8 cellular contexts compared by ENCODE assay signal in the genomic region with DNA sequence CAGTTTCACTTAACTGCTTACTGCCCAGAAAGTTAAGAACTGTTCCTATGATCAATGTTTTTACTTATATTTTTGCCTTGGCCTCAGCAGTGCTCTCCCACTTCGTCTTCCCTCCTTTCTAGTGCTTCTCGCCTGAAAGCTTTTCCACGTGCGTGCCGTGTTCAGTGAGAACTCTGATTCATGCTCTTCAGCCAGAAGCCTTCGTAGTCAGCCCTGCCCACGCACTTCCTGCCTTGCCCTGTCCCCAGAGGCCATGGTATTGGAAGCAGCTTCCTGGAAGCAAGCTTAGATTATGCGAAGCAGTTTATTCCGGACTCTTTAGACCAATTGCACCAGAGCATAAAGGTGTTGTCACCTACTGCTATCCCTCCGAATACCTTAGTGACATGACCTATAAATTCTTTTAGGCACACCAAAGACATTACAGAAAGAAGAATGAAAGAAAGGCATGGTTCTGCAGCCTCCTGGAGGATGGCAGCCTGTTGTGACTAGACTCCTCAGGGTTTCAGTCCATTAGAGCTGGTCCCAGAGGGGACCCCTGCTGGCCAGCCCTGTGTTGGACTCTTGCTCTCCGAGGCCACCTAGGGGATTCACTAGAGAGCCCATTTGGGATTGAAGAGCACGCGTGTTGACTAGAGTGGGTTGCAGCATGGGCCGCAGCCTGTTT.
DNase-seq lines count a peak whose midpoint lies in the region; ATAC-seq, FAIRE-seq and TF ChIP-seq lines count a peak whose summit lies in the region.

No MANE protein-coding gene starts in this region.

- TF ChIP-seq RAD21 in GM12878 (IDR thresholded peaks at IDR 0.05; ENCODE audit: insufficient read depth, low read depth, low read length): peak; percentile 36

- 0 out of 2 replicates have a peak overlapping the region, but pooled peaks have one; percentile 2 for H3K4me2 ChIP-seq in GM12878 (ENCODE audit: control insufficient read depth, insufficient read depth)

- no peak overlapping the region for H3K27ac ChIP-seq in HEK293 (ENCODE audit: extremely low read depth, low read depth, low read length)
- H3K27ac ChIP-seq in GM12878 (ENCODE audit: control insufficient read depth, insufficient read depth): no peak overlapping the region

- FAIRE-seq in GM12878 (lab: Jason Lieb, UNC): no peak

- no peak for TF ChIP-seq EP300 in GM12878 (IDR thresholded peaks at IDR 0.05; ENCODE audit: borderline replicate concordance in 1 of 2, control insufficient read depth in 1 of 2, low read depth in 2 of 2, low read length in 2 of 2)

- H3K27me3 ChIP-seq in BJ (ENCODE audit: control insufficient read depth, insufficient read depth, low read length) (no peaks in the 10 kb centered on the region), GM12878 (replicated peaks in 1 of 2; ENCODE audit: control insufficient read depth in 2 of 2, insufficient read depth in 2 of 2, low read length in 1 of 2) (no peaks in the 10 kb centered on the region)

- H3K9me3 ChIP-seq in HEK293 (ENCODE audit: control insufficient read depth, insufficient read depth, low read depth, low read length): no peaks in the 10 kb centered on the region
- no peaks in the 10 kb centered on the region; the same call in 2 of the 3 replicates for H3K9me3 ChIP-seq in GM12878 (replicated peaks; ENCODE audit: control insufficient read depth, insufficient read depth, low read length)

- no peak for TF ChIP-seq POLR2A in GM12878 (IDR thresholded peaks at IDR 0.05; ENCODE audit: low read depth, low read length)

- H3K9ac ChIP-seq in GM12878 (ENCODE audit: control insufficient read depth, insufficient read depth, low read length): no peak overlapping the region

- no TSS peak for BruUV-seq in GM12878 (replicated peaks; lab: Mats Ljungman, UMichigan)

- H3K4me1 ChIP-seq in HEK293 (ENCODE audit: control insufficient read depth, insufficient read depth, low read length): peaks cover 17% of the 10 kb centered on the region
- peaks cover 4% of the 10 kb centered on the region for H3K4me1 ChIP-seq in GM12878 (ENCODE audit: control insufficient read depth, insufficient read depth, low read length)

- H4K20me1 ChIP-seq in GM12878 (ENCODE audit: control insufficient read depth, insufficient read depth): no peaks in the 10 kb centered on the region

- no peak overlapping the region for H3K4me3 ChIP-seq in BJ (ENCODE audit: low read depth, low read length)
- H3K4me3 ChIP-seq in HEK293 (ENCODE audit: low read depth, low read length): no peak overlapping the region
- no peak overlapping the region for H3K4me3 ChIP-seq in GM12878

- POLR2A ChIA-PET in BJ (lab: Charles Lee): no interaction called here
- POLR2A ChIA-PET in HEK293 (lab: Yijun Ruan, JAX): no interaction called here
- POLR2A ChIA-PET in GM12878 (lab: Charles Lee): no interaction called here

- H3K36me3 ChIP-seq in BJ (ENCODE audit: control insufficient read depth, insufficient read depth, low read length) (no peaks in the 10 kb centered on the region), HEK293 (ENCODE audit: control insufficient read depth in 2 of 2, insufficient read depth in 1 of 2, low read length in 2 of 2) (no peaks in the 10 kb centered on the region), GM12878 (ENCODE audit: control insufficient read depth in 2 of 2, insufficient read depth in 2 of 2, low read length in 1 of 2) (no peaks in the 10 kb centered on the region)

- intact Hi-C loops in GM12878 (cut with micrococcal nuclease; ENCODE audit: unreplicated experiment): no loop called here

- peaks cover 6% of the 10 kb centered on the region for H3K79me2 ChIP-seq in GM12878 (ENCODE audit: control insufficient read depth, insufficient read depth, low read length)

- no peak overlapping the region for H2AFZ ChIP-seq in GM12878 (ENCODE audit: control insufficient read depth, low read depth, low read length)

- in situ Hi-C loops in GM12878 (cut with MboI): no loop called here

- RAD21 ChIA-PET in GM12878 (lab: Charles Lee; ENCODE audit: unreplicated experiment): no interaction called here

- 73% methylated on average over 14 of the region's 14 CpGs for WGBS in GM12878 (ENCODE audit: insufficient coverage, insufficient replicate concordance, low lambda C conversion rate, missing lambda C conversion rate)

- CTCF ChIA-PET in BJ (lab: Yijun Ruan, JAX): interaction anchor here (0.7 kb wide), 2 partner anchors 12 to 223 kb away, joined by 3 to 4 read pairs; no protein-coding TSS in a partner anchor
- CTCF ChIA-PET in HEK293 (lab: Yijun Ruan, JAX): interaction anchor here (0.5 to 3.6 kb wide), 28 partner anchors 9 to 268 kb away, joined by 3 to 23 read pairs (median 4); no protein-coding TSS in a partner anchor
- CTCF ChIA-PET in GM12878 (lab: Yijun Ruan, JAX): interaction anchor here (0.7 to 1.5 kb wide), 6 partner anchors 10 to 223 kb away, joined by 3 to 5 read pairs (median 3); no protein-coding TSS in a partner anchor

- SMC1A ChIA-PET in GM12878 (lab: Charles Lee; ENCODE audit: uncharacterized antibody, unreplicated experiment): no interaction called here

- peak; percentile 66 for ATAC-seq in GM12878
- ATAC-seq in GM18517 (IDR thresholded peaks at IDR 0.05; ENCODE audit: unreplicated experiment): no peak

- TF ChIP-seq CTCF in BJ (IDR thresholded peaks at IDR 0.05; ENCODE audit: insufficient read depth, low read depth, low read length) (peak; percentile 46), HEK293 (tag by site-specific recombination; IDR thresholded peaks at IDR 0.05) (peak; percentile 66), GM12878 (IDR thresholded peaks at IDR 0.05 in 2 of 3, conservative IDR thresholded peaks at IDR 0.05 in 1 of 3; ENCODE audit: control insufficient read depth in 2 of 3, extremely low read depth in 1 of 3, insufficient read depth in 1 of 3, low read depth in 3 of 3, low read length in 3 of 3) (peak; percentile 28 to 46 (median 39))

- peak; percentile 55 for DNase-seq in BJ (ENCODE audit: low read depth)
- DNase-seq in T1000 (lab: John Stamatoyannopoulos, UW): peak; percentile 47
- DNase-seq in GM12878 (ENCODE audit: low read depth, low spot score): no peak
- DNase-seq in islet precursor cell: peak; percentile 94
- peak; percentile 72 to 81 for DNase-seq in stimulated activated CD4-positive, alpha-beta T cell treated with anti-CD3 and anti-CD28 coated beads, Interleukin-4, amount 100 ng/mL, for 48 hours (ENCODE audit: low read depth in 2 of 2)
- DNase-seq in cerebellar nuclear complex (lab: John Stamatoyannopoulos, UW): no peak

TF ChIP-seq in HEK293, 187 proteins besides CTCF, POLR2A, EP300 and RAD21 (continues in another document):
- 0 out of 2 replicates have a peak, but pooled peaks have one; percentile 27 for TF ChIP-seq ZNF600 (tag by site-specific recombination; IDR thresholded peaks at IDR 0.05)
- peak; percentile 88 for TF ChIP-seq ZIC2 (tag by site-specific recombination; IDR thresholded peaks at IDR 0.05)
- no peak for TF ChIP-seq ZNF26 (tag by site-specific recombination; IDR thresholded peaks at IDR 0.05)
- TF ChIP-seq TRIM28 (IDR thresholded peaks at IDR 0.05; ENCODE audit: borderline replicate concordance, low read length): 0 out of 2 replicates have a peak, but pooled peaks have one; percentile 16

TF ChIP-seq in GM12878, 131 proteins besides CTCF, POLR2A, EP300 and RAD21 (continues in another document):
- peak in 1 of 2 experiments; percentile 72; a peak in 2 of 3 replicates for TF ChIP-seq EGR1 (IDR thresholded peaks at IDR 0.05; ENCODE audit: borderline replicate concordance in 1 of 2, low read depth in 2 of 2, low read length in 2 of 2)
- TF ChIP-seq CUX1 (IDR thresholded peaks at IDR 0.05; ENCODE audit: insufficient replicate concordance, low read depth, low read length): no peak
- no peak for TF ChIP-seq TCF3 (IDR thresholded peaks at IDR 0.05; ENCODE audit: borderline replicate concordance, insufficient read depth, low read depth, low read length)
- TF ChIP-seq CEBPB (IDR thresholded peaks at IDR 0.05; ENCODE audit: borderline replicate concordance in 1 of 2, low read depth in 2 of 2, low read length in 2 of 2): no peak
- no peak for TF ChIP-seq DPF2 (IDR thresholded peaks at IDR 0.05)
- TF ChIP-seq SMC3 (IDR thresholded peaks at IDR 0.05; ENCODE audit: borderline replicate concordance, low read length): peak; percentile 21; the same call in 1 of the 2 replicates
- no peak for TF ChIP-seq MTA3 (IDR thresholded peaks at IDR 0.05; ENCODE audit: borderline replicate concordance, low read length)
- TF ChIP-seq EED (IDR thresholded peaks at IDR 0.05; ENCODE audit: low read depth): peak; percentile 42; the same call in 1 of the 2 replicates
- no peak for TF ChIP-seq RAD51 (IDR thresholded peaks at IDR 0.05)

Comparison
In these comparisons a context has a peak if more than half of its experiments do, and no peak if none do; other contexts are left out.
1. DNase-seq: peak in BJ (single experiment), T1000 (single experiment), islet precursor cell (single experiment) and stimulated activated CD4-positive, alpha-beta T cell treated with anti-CD3 and anti-CD28 coated beads, Interleukin-4, amount 100 ng/mL, for 48 hours (2 of 2); none in GM12878 (single experiment) and cerebellar nuclear complex (0 of 2).
2. Peak in every context shown above with its lines, with median percentiles within 50 percentile points of each other: CTCF ChIP-seq.